Comparison of ENCODE assay signal across 8 cellular contexts in the genomic region with DNA sequence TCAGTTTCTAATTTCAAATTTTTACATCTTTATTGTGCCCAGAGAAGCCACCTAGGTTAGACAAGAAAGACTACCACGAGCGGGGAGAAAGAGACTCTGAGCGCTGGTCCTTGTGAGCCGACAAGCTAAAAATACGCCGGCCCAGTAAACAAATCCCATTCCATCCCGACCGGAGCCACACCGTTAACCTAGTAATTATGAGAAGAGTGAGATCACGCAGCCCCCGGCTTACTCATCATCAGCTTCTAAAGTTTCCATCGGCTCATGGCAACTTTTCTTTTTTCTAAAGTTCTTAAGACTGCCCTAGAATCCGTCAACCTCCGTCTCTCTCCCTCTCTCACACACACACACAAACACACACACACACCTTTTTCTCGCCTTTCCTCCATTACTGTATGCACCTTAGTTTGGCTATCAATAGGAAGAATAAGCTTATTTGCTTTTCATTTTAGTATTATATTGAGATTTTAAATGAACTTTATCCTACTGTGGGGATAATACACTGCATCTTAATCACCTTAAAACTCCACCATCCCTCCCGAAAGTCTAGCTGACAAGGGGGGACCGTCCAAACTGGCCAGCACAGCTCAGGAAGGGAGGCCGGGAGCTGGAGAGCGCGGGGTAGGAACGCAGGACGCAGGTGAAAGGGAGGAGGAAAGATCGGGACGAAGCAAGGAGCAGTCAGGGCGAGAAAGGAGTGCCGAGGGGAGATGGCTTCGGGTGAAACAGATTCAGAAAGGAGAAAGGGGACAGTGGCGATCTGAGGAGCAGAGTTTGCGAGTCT. TPM values are rescaled to one million over a fixed set of nuclear protein-coding genes. Genes with fewer than 3 reads are reported as not detected.
DNase-seq lines count a peak whose midpoint lies in the region; ATAC-seq lines count a peak whose summit lies in the region.

No MANE protein-coding gene starts in this region.

- H3K9me3 ChIP-seq in esophagus (ENCODE audit: control insufficient read depth in 2 of 2, insufficient read depth in 1 of 2, low read depth in 1 of 2, low read length in 1 of 2) (no peaks in the 10 kb centered on the region), mucosa of stomach (ENCODE audit: control insufficient read depth, low read length) (no peaks in the 10 kb centered on the region)

- WGBS in esophagus, 2 donors = 0 to 1% methylated on average over 28 to 29 of the region's 29 CpGs

- H3K27me3 ChIP-seq in esophagus (ENCODE audit: control insufficient read depth in 1 of 2, insufficient read depth in 2 of 2, low read length in 2 of 2) (no peaks in the 10 kb centered on the region), mucosa of stomach (ENCODE audit: control insufficient read depth, insufficient read depth, low read length) (no peaks in the 10 kb centered on the region)

- peak overlapping the region; percentile 98 for H3K9ac ChIP-seq in mucosa of stomach (ENCODE audit: low read length)

- H3K36me3 ChIP-seq in esophagus (ENCODE audit: control insufficient read depth in 2 of 2, insufficient read depth in 2 of 2, low read length in 1 of 2) (no peaks in the 10 kb centered on the region), mucosa of stomach (ENCODE audit: control insufficient read depth, insufficient read depth, low read length) (no peaks in the 10 kb centered on the region)

- ATAC-seq in HG02970 (IDR thresholded peaks at IDR 0.05; ENCODE audit: low FRiP score, unreplicated experiment) (peak; percentile 35), HG03457 (IDR thresholded peaks at IDR 0.05; ENCODE audit: unreplicated experiment) (no peak)

- DNase-seq in ELR (ENCODE audit: low read depth) (peak; percentile 92), NCI-H774 (lab: John Stamatoyannopoulos, UW) (peak; percentile 40), activated T-cell treated with anti-CD3 and anti-CD28 coated beads for 1 hour (ENCODE audit: low read depth) (peak; percentile 24)
- peak; percentile 3 to 11 for DNase-seq in stimulated activated CD8-positive, alpha-beta memory T cell treated with anti-CD3 and anti-CD28 coated beads, Interleukin-7, amount 100 ng/mL, for 1 hour (ENCODE audit: low read depth in 2 of 2)

- H3K4me3 ChIP-seq in esophagus (ENCODE audit: low read depth in 1 of 2, low read length in 2 of 2) = peak overlapping the region; percentile 75 to 89
- peak overlapping the region; percentile 80 for H3K4me3 ChIP-seq in mucosa of stomach (ENCODE audit: low read length)

- H3K27ac ChIP-seq in esophagus (ENCODE audit: low read depth in 2 of 2, low read length in 1 of 2) = peak overlapping the region; percentile 94 to 97

- no peaks in the 10 kb centered on the region for H3K4me1 ChIP-seq in esophagus (ENCODE audit: control insufficient read depth in 2 of 2, insufficient read depth in 2 of 2, low read length in 1 of 2)
- H3K4me1 ChIP-seq in mucosa of stomach (ENCODE audit: control insufficient read depth, insufficient read depth, low read length) = peaks cover 23% of the 10 kb centered on the region

RNA-seq across cellular contexts. Expression of a gene that starts 0.7 kb away (rescaled TPM):
- 1 to 10 TPM; 2.6 to 4.7 TPM for polyA plus RNA-seq in esophagus

RNA-seq across cellular contexts. Expression of a gene that starts 57.8 kb away (rescaled TPM):
- polyA plus RNA-seq in esophagus = 10 to 100 TPM; 16.1 to 19.3 TPM

Comparison
In these comparisons a context has a peak if more than half of its experiments do, and no peak if none do; other contexts are left out.
1. DNase-seq: peak in every context shown above with its lines; median percentile 92 in ELR; 40 in NCI-H774; 24 in activated T-cell treated with anti-CD3 and anti-CD28 coated beads for 1 hour; 7 in stimulated activated CD8-positive, alpha-beta memory T cell treated with anti-CD3 and anti-CD28 coated beads, Interleukin-7, amount 100 ng/mL, for 1 hour.